8 cellular contexts compared by ENCODE assay signal in the genomic region with DNA sequence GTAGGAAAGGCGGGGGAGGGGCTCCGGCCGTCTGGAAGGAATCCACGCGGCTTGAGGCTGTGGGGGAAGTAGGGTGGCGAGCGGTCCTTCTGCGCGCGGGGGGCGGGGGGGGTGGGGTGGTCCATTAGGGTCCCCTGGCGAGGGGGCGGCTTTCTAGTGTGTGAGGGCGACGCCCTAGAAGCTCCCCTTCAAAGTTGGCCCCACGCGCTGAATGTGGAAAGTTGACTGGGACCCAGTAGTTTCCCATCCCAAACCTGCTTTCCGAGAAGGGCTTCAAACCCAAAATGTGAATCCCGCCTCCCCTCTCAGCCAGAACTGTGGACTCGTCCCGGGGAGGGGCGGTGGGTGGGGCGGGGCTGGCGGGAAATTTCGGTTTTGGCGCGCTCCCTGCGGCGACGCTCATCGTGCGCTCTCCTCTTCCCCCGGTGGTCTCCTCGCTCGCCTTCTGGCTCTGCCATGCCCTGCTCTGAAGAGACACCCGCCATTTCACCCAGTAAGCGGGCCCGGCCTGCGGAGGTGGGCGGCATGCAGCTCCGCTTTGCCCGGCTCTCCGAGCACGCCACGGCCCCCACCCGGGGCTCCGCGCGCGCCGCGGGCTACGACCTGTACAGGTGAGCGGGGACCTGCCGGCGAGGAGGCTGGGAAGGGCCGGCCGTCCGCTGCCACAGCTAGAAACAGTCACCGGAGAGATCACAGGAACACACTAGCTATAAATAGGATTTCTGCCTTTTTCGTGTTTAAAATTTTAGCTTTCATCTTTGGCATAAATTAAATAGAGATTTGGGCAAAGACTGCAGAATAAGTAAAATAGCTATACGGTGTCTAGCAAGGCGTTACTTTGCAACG. TPM values are rescaled to one million over a fixed set of nuclear protein-coding genes. Genes with fewer than 3 reads are reported as not detected.
DNase-seq lines count a peak whose midpoint lies in the region; ATAC-seq and TF ChIP-seq lines count a peak whose summit lies in the region.

No MANE protein-coding gene starts in this region.

- H3K9me3 Mint-ChIP-seq in CD4-positive, alpha-beta T cell = no peaks in the 10 kb centered on the region
- no peaks in the 10 kb centered on the region for H3K9me3 Mint-ChIP-seq in stimulated activated effector memory CD8-positive, alpha-beta T cell treated with anti-CD3 and anti-CD28 coated beads, Interleukin-12 subunit alpha, Interleukin-12 subunit beta, amount 100 ng/mL, for 72 hours

- no peaks in the 10 kb centered on the region for H3K27me3 Mint-ChIP-seq in CD4-positive, alpha-beta T cell

- DNase-seq in CD4-positive, alpha-beta T cell = peak; percentile 45 to 73 (median 59)
- DNase-seq in NOMO-1 treated with dmso at 0.1 percent for 144 hours (lab: John Stamatoyannopoulos, UW; ENCODE audit: unreplicated experiment) = peak; percentile 84
- peak; percentile 57 for DNase-seq in activated T-cell treated with anti-CD3 and anti-CD28 coated beads for 4 hours
- peak; percentile 88 to 90 for DNase-seq in erythroblast (lab: John Stamatoyannopoulos, UW)
- peak; percentile 73 for DNase-seq in myocyte (ENCODE audit: low read depth)
- DNase-seq in stimulated activated effector memory CD8-positive, alpha-beta T cell treated with anti-CD3 and anti-CD28 coated beads, Interleukin-12 subunit alpha, Interleukin-12 subunit beta, amount 100 ng/mL, for 72 hours (ENCODE audit: low spot score in 2 of 2) = peak; percentile 56 to 87

- H3K4me1 Mint-ChIP-seq in CD4-positive, alpha-beta T cell (ENCODE audit: low read depth) = peaks cover 28% of the 10 kb centered on the region
- peaks cover 37% of the 10 kb centered on the region for H3K4me1 Mint-ChIP-seq in stimulated activated effector memory CD8-positive, alpha-beta T cell treated with anti-CD3 and anti-CD28 coated beads, Interleukin-12 subunit alpha, Interleukin-12 subunit beta, amount 100 ng/mL, for 72 hours

- POLR2A ChIA-PET in CD4-positive, alpha-beta T cell (lab: Charles Lee) = interaction anchor here (1.9 to 2.1 kb wide), 2 partner anchors 10 to 154 kb away, joined by 6 to 10 read pairs; partner anchors contain the start of gene MYEF2

- peaks cover 45% of the 10 kb centered on the region for H3K36me3 Mint-ChIP-seq in CD4-positive, alpha-beta T cell (ENCODE audit: low read depth)
- H3K36me3 Mint-ChIP-seq in stimulated activated effector memory CD8-positive, alpha-beta T cell treated with anti-CD3 and anti-CD28 coated beads, Interleukin-12 subunit alpha, Interleukin-12 subunit beta, amount 100 ng/mL, for 72 hours = peaks cover 56% of the 10 kb centered on the region

- intact Hi-C loops in CD4-positive, alpha-beta T cell (cut with DNase I, micrococcal nuclease) = loop anchor here in 1 of 2 experiments (5.0 kb wide), 4 partner anchors 480 to 1285 kb away; partner anchors contain the start of genes CEP152 and COPS2

- H3K9me3 ChIP-seq in CD4-positive, alpha-beta T cell (ENCODE audit: control insufficient read depth, low read length) = no peaks in the 10 kb centered on the region

- peak overlapping the region; percentile 88 for H3K27ac ChIP-seq in CD4-positive, alpha-beta T cell (ENCODE audit: low read depth, low read length)

- no peak for TF ChIP-seq CTCF in CD4-positive, alpha-beta T cell (IDR thresholded peaks at IDR 0.05)

- H3K4me3 Mint-ChIP-seq in CD4-positive, alpha-beta T cell = peak overlapping the region; percentile 100
- peak overlapping the region; percentile 90 for H3K4me3 Mint-ChIP-seq in stimulated activated effector memory CD8-positive, alpha-beta T cell treated with anti-CD3 and anti-CD28 coated beads, Interleukin-12 subunit alpha, Interleukin-12 subunit beta, amount 100 ng/mL, for 72 hours

- H3K27me3 ChIP-seq in CD4-positive, alpha-beta T cell (ENCODE audit: control insufficient read depth, insufficient read depth, low read length) = no peaks in the 10 kb centered on the region

- CTCF ChIA-PET in CD4-positive, alpha-beta T cell (lab: Charles Lee) = interaction anchor here (1.3 kb wide), 1 partner anchor 9 kb away, joined by 4 read pairs; no protein-coding TSS in a partner anchor

- ATAC-seq in CD4-positive, alpha-beta T cell (ENCODE audit: poor library complexity) = peak; percentile 49
- ATAC-seq in GM19328 (IDR thresholded peaks at IDR 0.05; ENCODE audit: unreplicated experiment) (peak; percentile 46), HG03460 (IDR thresholded peaks at IDR 0.05; ENCODE audit: unreplicated experiment) (peak; percentile 51)
- peak; percentile 78 for ATAC-seq in stimulated activated effector memory CD8-positive, alpha-beta T cell treated with anti-CD3 and anti-CD28 coated beads, Interleukin-12 subunit alpha, Interleukin-12 subunit beta, amount 100 ng/mL, for 72 hours

- peak overlapping the region; percentile 99 for H3K27ac Mint-ChIP-seq in CD4-positive, alpha-beta T cell
- peak overlapping the region; percentile 94 for H3K27ac Mint-ChIP-seq in stimulated activated effector memory CD8-positive, alpha-beta T cell treated with anti-CD3 and anti-CD28 coated beads, Interleukin-12 subunit alpha, Interleukin-12 subunit beta, amount 100 ng/mL, for 72 hours

- TF ChIP-seq POLR2A in erythroblast (IDR thresholded peaks at IDR 0.05; ENCODE audit: low read length) = no peak

RNA-seq across cellular contexts. Expression of gene DUT, which starts 0.8 kb away (rescaled TPM):
- 10 to 100 TPM; 60.7 to 65.3 TPM for total RNA-seq in CD4-positive, alpha-beta T cell
- total RNA-seq in myocyte = 80.9 and 88.0 TPM in 2 replicates
- 81.0 TPM for polyA plus RNA-seq in myocyte (2012)

Comparison
In these comparisons a context has a peak if more than half of its experiments do, and no peak if none do; other contexts are left out.
1. Peak in every context shown above with its lines: DNase-seq, ATAC-seq and H3K27ac ChIP-seq.